8 cellular contexts compared by ENCODE assay signal in genomic region chr14:21383848-21384493, GRCh38. TPM values are rescaled to one million over a fixed set of nuclear protein-coding genes. Genes with fewer than 3 reads are reported as not detected.
DNase-seq lines count a peak whose midpoint lies in the region; TF ChIP-seq lines count a peak whose summit lies in the region.

TSS of gene SUPT16H (minus strand) at chr14:21384019. CDS start at chr14:21383927, 92 bp downstream.

- H3K36me3 Mint-ChIP-seq in nephron (ENCODE audit: low read depth), result peaks cover 38% of the 10 kb centered on the region
- H3K36me3 Mint-ChIP-seq in stimulated activated naive CD8-positive, alpha-beta T cell treated with anti-CD3 and anti-CD28 coated beads, Interleukin-15, Interleukin-2, amounts not matched to agents 100 ng/mL and 50 ng/mL, for 24 hours (ENCODE audit: low read depth), result peaks cover 60% of the 10 kb centered on the region

- TF ChIP-seq CTCF in fibroblast of pulmonary artery (IDR thresholded peaks at IDR 0.05; ENCODE audit: low read length, missing control alignments) (no peak), nephron (IDR thresholded peaks at IDR 0.05; ENCODE audit: unreplicated experiment in 3 of 3) (no peak)

- H3K27ac Mint-ChIP-seq in nephron, result peak within 1 kb of the TSS; percentile 100
- peak within 1 kb of the TSS; percentile 99 for H3K27ac Mint-ChIP-seq in stimulated activated naive CD8-positive, alpha-beta T cell treated with anti-CD3 and anti-CD28 coated beads, Interleukin-15, Interleukin-2, amounts not matched to agents 100 ng/mL and 50 ng/mL, for 24 hours

- peak within 1 kb of the TSS; percentile 89 to 98 (median 96) for H3K4me3 Mint-ChIP-seq in nephron
- H3K4me3 Mint-ChIP-seq in stimulated activated naive CD8-positive, alpha-beta T cell treated with anti-CD3 and anti-CD28 coated beads, Interleukin-15, Interleukin-2, amounts not matched to agents 100 ng/mL and 50 ng/mL, for 24 hours, result peak within 1 kb of the TSS; percentile 99

- DNase-seq in ELF-1 (ENCODE audit: low read depth, low spot score) (peak; percentile 99), H7 (peak; percentile 92), M059J (ENCODE audit: low read depth) (peak; percentile 96), SHP77 (lab: John Stamatoyannopoulos, UW) (peak; percentile 99), fibroblast of pulmonary artery (ENCODE audit: low read depth) (peak; percentile 96)
- peak; percentile 92 for DNase-seq in activated effector memory CD4-positive, alpha-beta T cell treated with Interleukin-2 at 50 U/mL for 16 hours

- no peaks in the 10 kb centered on the region for H3K27me3 ChIP-seq in H7 (ENCODE audit: control insufficient read depth, insufficient read depth, low read length)

- H3K36me3 ChIP-seq in H7 (replicated peaks; ENCODE audit: control insufficient read depth, insufficient read depth, low read length), result peaks cover 9% of the 10 kb centered on the region

- no peaks in the 10 kb centered on the region for H3K27me3 Mint-ChIP-seq in nephron (ENCODE audit: low read depth)
- no peaks in the 10 kb centered on the region for H3K27me3 Mint-ChIP-seq in stimulated activated naive CD8-positive, alpha-beta T cell treated with anti-CD3 and anti-CD28 coated beads, Interleukin-15, Interleukin-2, amounts not matched to agents 100 ng/mL and 50 ng/mL, for 24 hours

- peaks cover 23% of the 10 kb centered on the region for H3K4me1 Mint-ChIP-seq in nephron
- peaks cover 50% of the 10 kb centered on the region for H3K4me1 Mint-ChIP-seq in stimulated activated naive CD8-positive, alpha-beta T cell treated with anti-CD3 and anti-CD28 coated beads, Interleukin-15, Interleukin-2, amounts not matched to agents 100 ng/mL and 50 ng/mL, for 24 hours (ENCODE audit: low read depth)

- H3K4me3 ChIP-seq in H7 (ENCODE audit: insufficient read depth, low read depth, low read length), result peak within 1 kb of the TSS; percentile 98
- peak within 1 kb of the TSS; percentile 98 for H3K4me3 ChIP-seq in fibroblast of pulmonary artery (replicated peaks; ENCODE audit: low read depth, low read length)

- H3K9me3 Mint-ChIP-seq in nephron, result no peaks in the 10 kb centered on the region
- no peaks in the 10 kb centered on the region for H3K9me3 Mint-ChIP-seq in stimulated activated naive CD8-positive, alpha-beta T cell treated with anti-CD3 and anti-CD28 coated beads, Interleukin-15, Interleukin-2, amounts not matched to agents 100 ng/mL and 50 ng/mL, for 24 hours

RNA-seq across cellular contexts. Expression of gene SUPT16H, which starts in this region (rescaled TPM):
- total RNA-seq in H7 (2014; rRNA removed; shearing (Covaris generic)), result 145 and 161 TPM in 2 replicates
- total RNA-seq in M059J (2014; rRNA removed; shearing (Covaris generic)), result 76.9 and 115 TPM in 2 replicates

Comparison
In these comparisons a context has a peak if more than half of its experiments do, and no peak if none do; other contexts are left out.
1. Peak in every context shown above with its lines: DNase-seq and H3K4me3 ChIP-seq.